1 cellular context compared by ENCODE assay signal in genomic region chr1:54080598-54081049, GRCh38.
TF ChIP-seq lines count a peak whose summit lies in the region.

No MANE protein-coding gene starts in this region.

TF ChIP-seq in HepG2, 621 proteins besides CTCF, POLR2A, EP300 and RAD21 (continued from another document and continues in another):
- TF ChIP-seq ARID3A (IDR thresholded peaks at IDR 0.05; ENCODE audit: low read depth, low read length) = no peak
- no peak for TF ChIP-seq ZBTB43 (CRISPR knock-in tag; conservative IDR thresholded peaks at IDR 0.05)
- no peak for TF ChIP-seq SP2 (CRISPR knock-in tag; IDR thresholded peaks at IDR 0.05)
- no peak for TF ChIP-seq ZBTB21 (CRISPR knock-in tag; IDR thresholded peaks at IDR 0.05)
- TF ChIP-seq GMEB1 (CRISPR knock-in tag; IDR thresholded peaks at IDR 0.05; ENCODE audit: borderline replicate concordance) = no peak
- TF ChIP-seq ZNF652 (CRISPR knock-in tag; IDR thresholded peaks at IDR 0.05; ENCODE audit: borderline replicate concordance, low read depth) = peak; percentile 89
- no peak for TF ChIP-seq RNF2 (conservative IDR thresholded peaks at IDR 0.05; ENCODE audit: low read depth)
- TF ChIP-seq ATF3 (CRISPR knock-in tag; IDR thresholded peaks at IDR 0.05) = no peak
- no peak for TF ChIP-seq ATF7-NPFF (CRISPR knock-in tag; IDR thresholded peaks at IDR 0.05; ENCODE audit: low read depth)
- no peak for TF ChIP-seq POGK (CRISPR knock-in tag; conservative IDR thresholded peaks at IDR 0.05)
- TF ChIP-seq RBFOX2 (IDR thresholded peaks at IDR 0.05; ENCODE audit: low read depth, low read length) = no peak
- 0 out of 2 replicates have a peak, but pooled peaks have one; percentile 11 for TF ChIP-seq FOSL2 (CRISPR knock-in tag; IDR thresholded peaks at IDR 0.05)
- no peak for TF ChIP-seq ZNF280D (CRISPR knock-in tag; IDR thresholded peaks at IDR 0.05)
- TF ChIP-seq NR2F6 (IDR thresholded peaks at IDR 0.05) = peak; percentile 86
- TF ChIP-seq NR2F6 (CRISPR knock-in tag; IDR thresholded peaks at IDR 0.05) = peak; percentile 84
- peak; percentile 73; the same call in 1 of the 2 replicates for TF ChIP-seq ZNF609 (CRISPR knock-in tag; IDR thresholded peaks at IDR 0.05; ENCODE audit: borderline replicate concordance)
- TF ChIP-seq ZHX2 (IDR thresholded peaks at IDR 0.05; ENCODE audit: low read depth) = no peak
- TF ChIP-seq ZHX2 (CRISPR knock-in tag; IDR thresholded peaks at IDR 0.05; ENCODE audit: borderline replicate concordance) = no peak
- no peak for TF ChIP-seq ZNF362 (CRISPR knock-in tag; IDR thresholded peaks at IDR 0.05; ENCODE audit: borderline replicate concordance)
- TF ChIP-seq ZNF75D (CRISPR knock-in tag; IDR thresholded peaks at IDR 0.05; ENCODE audit: borderline replicate concordance) = no peak
- no peak for TF ChIP-seq ZSCAN9 (CRISPR knock-in tag; IDR thresholded peaks at IDR 0.05; ENCODE audit: borderline replicate concordance)
- TF ChIP-seq PCBP2 (optimal IDR thresholded peaks at IDR 0.05; ENCODE audit: low read depth, low read length, poor library complexity, severe bottlenecking) = no peak
- TF ChIP-seq BCL3 (CRISPR knock-in tag; IDR thresholded peaks at IDR 0.05) = 0 out of 2 replicates have a peak, but pooled peaks have one; percentile 52
- TF ChIP-seq MEIS1 (CRISPR knock-in tag; IDR thresholded peaks at IDR 0.05; ENCODE audit: borderline replicate concordance) = no peak
- TF ChIP-seq ZNF552 (CRISPR knock-in tag; IDR thresholded peaks at IDR 0.05; ENCODE audit: borderline replicate concordance) = no peak
- TF ChIP-seq PITX1 (CRISPR knock-in tag; IDR thresholded peaks at IDR 0.05) = no peak
- TF ChIP-seq ZNF788 (CRISPR knock-in tag; IDR thresholded peaks at IDR 0.05; ENCODE audit: borderline replicate concordance) = no peak
- no peak for TF ChIP-seq IKZF4 (CRISPR knock-in tag; IDR thresholded peaks at IDR 0.05; ENCODE audit: borderline replicate concordance, low read depth, not compliant biosample characterization)
- no peak for TF ChIP-seq AHR (CRISPR knock-in tag; IDR thresholded peaks at IDR 0.05)
- no peak for TF ChIP-seq ZSCAN30 (CRISPR knock-in tag; IDR thresholded peaks at IDR 0.05)
- TF ChIP-seq NFRKB (IDR thresholded peaks at IDR 0.05) = no peak
- TF ChIP-seq HNRNPK (IDR thresholded peaks at IDR 0.05; ENCODE audit: low read depth, low read length, poor library complexity, severe bottlenecking) = no peak
